ENCODE assay signal across 21 cellular contexts in genomic region chr3:42680806-42681205, GRCh38. TPM values are rescaled to one million over a fixed set of nuclear protein-coding genes. Genes with fewer than 3 reads are reported as not detected.
A peak's percentile ranks its signal among the peaks of the same experiment; 100 is the strongest.
DNase-seq lines count a peak whose midpoint lies in the region; TF ChIP-seq lines count a peak whose summit lies in the region.
"Had no signal": no experiment of that assay in that cellular context is flagged by ENCODE, and none has a peak within 500 bp of the region (broad histone marks: within the 10 kb centered on the region; RNA-seq: fewer than 3 reads in every experiment).

No MANE protein-coding gene starts in this region.

- peaks cover 37% of the 10 kb centered on the region for H3K4me1 Mint-ChIP-seq in HFFc6 (ENCODE audit: low read depth)

- peaks cover 15% of the 10 kb centered on the region for H3K27me3 Mint-ChIP-seq in HFFc6 (ENCODE audit: insufficient read depth)

- H3K4me1 ChIP-seq in fibroblast of lung (ENCODE audit: control insufficient read depth, extremely low read depth, insufficient read depth, low read length): peaks cover 13% of the 10 kb centered on the region
- H3K4me1 ChIP-seq: BLaER1 had no signal

- H3K27ac Mint-ChIP-seq in HFFc6: no peak overlapping the region; the same call in 1 of the 2 replicates
- H3K27ac Mint-ChIP-seq: CD8-positive, alpha-beta T cell; GM23338 had no signal

- H3K79me2 ChIP-seq in fibroblast of lung (ENCODE audit: control insufficient read depth, insufficient read depth, low read length): no peaks in the 10 kb centered on the region

- H3K9ac ChIP-seq in fibroblast of lung (ENCODE audit: insufficient read depth, low read length): no peak overlapping the region
- H3K9ac ChIP-seq: BLaER1 had no signal

- no peaks in the 10 kb centered on the region for H3K36me3 ChIP-seq in fibroblast of lung (ENCODE audit: control insufficient read depth, insufficient read depth, low read length)
- H3K36me3 ChIP-seq: BLaER1 had no signal

- H3K9me3 Mint-ChIP-seq in HFFc6: peaks cover 21% of the 10 kb centered on the region

- peaks cover 5% of the 10 kb centered on the region for H3K27me3 ChIP-seq in fibroblast of lung (ENCODE audit: control insufficient read depth, insufficient read depth, low read length)
- H3K27me3 ChIP-seq: BLaER1 had no signal

- H2AFZ ChIP-seq in fibroblast of lung (ENCODE audit: low read length): no peak overlapping the region
- H2AFZ ChIP-seq: GM23338 had no signal

- no peak overlapping the region for H3K4me3 ChIP-seq in fibroblast of lung (replicated peaks in 1 of 4; ENCODE audit: control extremely low read depth in 1 of 4, insufficient read depth in 1 of 4, low read depth in 3 of 4, low read length in 4 of 4)
- H3K4me3 ChIP-seq: BLaER1, GM23338 had no signal

- DNase-seq in AG08395 (ENCODE audit: low spot score) (peak; percentile 41), HFFc6 (peak; percentile 16), fibroblast of lung (ENCODE audit: low read depth in 2 of 2) (peak; percentile 45 to 46), renal cortical epithelial cell (ENCODE audit: low read depth) (peak; percentile 15), SW480 (ENCODE audit: low spot score) (no peak), ureter (ENCODE audit: low spot score) (no peak), cerebellar nuclear complex (lab: John Stamatoyannopoulos, UW) (no peak)
- DNase-seq in activated CD8-positive, alpha-beta memory T cell treated with anti-CD3 and anti-CD28 coated beads, Interleukin-2, amount 50 U/mL, for 48 hours: no peak
- DNase-seq: 8988T; CD8-positive, alpha-beta T cell; Kasumi-1; MM.1S; NCI-H1105; NCI-H1694; NCI-H446; NCI-H748 treated with DMSO at 0.1 percent for 48 hours; OCI-M1; RPMI8226; SIG-M5 had no signal

- H3K27ac ChIP-seq in fibroblast of lung (ENCODE audit: insufficient read depth, low read length): no peak overlapping the region
- H3K27ac ChIP-seq: BLaER1 had no signal

- no peaks in the 10 kb centered on the region for H3K36me3 Mint-ChIP-seq in HFFc6 (ENCODE audit: low read depth)
- H3K36me3 Mint-ChIP-seq: CD8-positive, alpha-beta T cell had no signal

- no peaks in the 10 kb centered on the region for H3K9me3 ChIP-seq in fibroblast of lung (ENCODE audit: control insufficient read depth, insufficient read depth, low read depth, low read length)

- H4K20me1 ChIP-seq in fibroblast of lung (ENCODE audit: control insufficient read depth, extremely low read depth, insufficient read depth, low read length): no peaks in the 10 kb centered on the region
- H4K20me1 ChIP-seq: BLaER1 had no signal

- H3K4me3 Mint-ChIP-seq in HFFc6: no peak overlapping the region
- H3K4me3 Mint-ChIP-seq: CD8-positive, alpha-beta T cell; GM23338 had no signal

- no peak overlapping the region for H3K4me2 ChIP-seq in fibroblast of lung (ENCODE audit: extremely low read depth, insufficient read depth, low read length)
- H3K4me2 ChIP-seq: BLaER1, GM23338 had no signal

- TF ChIP-seq CTCF in HFFc6 (IDR thresholded peaks at IDR 0.05) (no peak), fibroblast of lung (conservative IDR thresholded peaks at IDR 0.05 in 1 of 2, IDR thresholded peaks at IDR 0.05 in 1 of 2; ENCODE audit: low read depth in 1 of 2, low read length in 2 of 2) (no peak)

RNA-seq across cellular contexts. Expression of gene KLHL40, which starts 4.5 kb away (rescaled TPM):
- not detected for total RNA-seq in HFFc6 (2021; fragmentation: NEBNext Ultra II Directional; extraction: Animal tissue kit (Norgen Biotek cat#: 25700))
- total RNA-seq in fibroblast of lung (not detected in 2 replicates), renal cortical epithelial cell (not detected in 2 replicates), ureter (not detected)
- polyA plus RNA-seq in fibroblast of lung: not detected in 2 replicates
- not detected in 2 replicates for polyA plus RNA-seq in fibroblast of lung (2012)
- not detected in 2 replicates for polyA minus RNA-seq in fibroblast of lung (ENCODE audit: low replicate concordance)
- total RNA-seq: CD8-positive, alpha-beta T cell; GM23338 had no signal
- polyA plus RNA-seq: GM23338 had no signal

RNA-seq across cellular contexts. Expression of gene HHATL, which starts 21.8 kb away (rescaled TPM):
- not detected for total RNA-seq in HFFc6 (2021; fragmentation: NEBNext Ultra II Directional; extraction: Animal tissue kit (Norgen Biotek cat#: 25700))
- total RNA-seq in fibroblast of lung (not detected in 2 replicates), renal cortical epithelial cell (not detected in 2 replicates), ureter (0.73 TPM)
- polyA plus RNA-seq in fibroblast of lung: not detected in 2 replicates
- polyA plus RNA-seq in fibroblast of lung (2012): not detected in 2 replicates
- 6.2 TPM in 1 of 2 replicates, not detected in the other for polyA minus RNA-seq in fibroblast of lung (ENCODE audit: low replicate concordance)
- total RNA-seq: CD8-positive, alpha-beta T cell; GM23338 had no signal
- polyA plus RNA-seq: GM23338 had no signal

RNA-seq across cellular contexts. Expression of gene ZBTB47, which starts 27.3 kb away (rescaled TPM):
- 10 to 100 TPM; 26.3 to 35.7 (median 29.3) TPM for total RNA-seq in HFFc6 (2021; fragmentation: NEBNext Ultra II Directional; extraction: Animal tissue kit (Norgen Biotek cat#: 25700))
- total RNA-seq in fibroblast of lung (32.1 and 49.4 TPM in 2 replicates), renal cortical epithelial cell (16.7 and 39.2 TPM in 2 replicates), ureter (32.1 TPM)
- 15.2 and 15.6 TPM in 2 replicates for polyA plus RNA-seq in fibroblast of lung
- 20.8 and 21.0 TPM in 2 replicates for polyA plus RNA-seq in fibroblast of lung (2012)
- polyA minus RNA-seq in fibroblast of lung (ENCODE audit: low replicate concordance): 26.3 and 41.3 TPM in 2 replicates

Comparison
In these comparisons a context has a peak if more than half of its experiments do, and no peak if none do; other contexts are left out.
1. DNase-seq: peak in AG08395 (single experiment), HFFc6 (single experiment), fibroblast of lung (2 of 2) and renal cortical epithelial cell (single experiment); none in SW480 (single experiment), ureter (single experiment), cerebellar nuclear complex (0 of 2) and activated CD8-positive, alpha-beta memory T cell treated with anti-CD3 and anti-CD28 coated beads, Interleukin-2, amount 50 U/mL, for 48 hours (single experiment).